ENCODE assay signal across 8 cellular contexts in the genomic region with DNA sequence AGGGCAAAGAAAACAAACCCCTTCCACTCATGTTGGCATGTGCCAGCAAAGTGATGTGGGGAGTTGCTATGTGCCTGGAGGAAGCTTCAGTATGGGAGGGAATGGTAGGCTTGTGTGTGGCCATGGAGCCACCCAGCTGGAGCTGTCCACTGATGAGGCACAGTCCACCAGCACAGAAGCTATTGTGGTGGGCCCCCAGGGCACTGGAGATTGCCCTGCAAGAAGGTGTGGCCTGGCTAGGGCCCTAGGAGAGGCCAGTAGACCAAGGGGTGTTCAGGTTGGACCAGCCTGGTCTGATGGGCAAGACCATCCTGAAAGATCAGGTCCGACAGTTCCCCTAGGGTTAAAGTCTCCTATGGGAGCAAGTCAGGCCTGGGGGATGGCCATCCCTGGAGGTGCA. TPM values are rescaled to one million over a fixed set of nuclear protein-coding genes. Genes with fewer than 3 reads are reported as not detected.
"Had no signal": no experiment of that assay in that cellular context is flagged by ENCODE, and none has a peak within 500 bp of the region (broad histone marks: within the 10 kb centered on the region; RNA-seq: fewer than 3 reads in every experiment).

No MANE protein-coding gene starts in this region.

- H3K4me2 ChIP-seq: GM23338 had no signal

- DNase-seq: H9, HCEC 1CT, IMR-90, KBM-7 had no signal

- H3K9me3 Mint-ChIP-seq: GM23338 had no signal

- H3K4me3 ChIP-seq: GM23338 had no signal

- H2AFZ ChIP-seq: GM23338 had no signal

- H3K4me3 Mint-ChIP-seq: GM23338, H9 had no signal

- H3K27ac ChIP-seq: HL-60 had no signal

- H3K4me1 Mint-ChIP-seq: GM23338, H9 had no signal

- ATAC-seq: GM23338 had no signal

- H3K27ac Mint-ChIP-seq: GM23338, H9 had no signal

RNA-seq across cellular contexts. Expression of a gene that starts 42.6 kb away (rescaled TPM):
- polyA plus RNA-seq: GM23338, H1, HepG2, IMR-90 had no signal

RNA-seq across cellular contexts. Expression of a gene that starts 45.0 kb away (rescaled TPM):
- polyA plus RNA-seq: GM23338, H1, HepG2, IMR-90 had no signal

RNA-seq across cellular contexts. Expression of a gene that starts 50.8 kb away (rescaled TPM):
- polyA plus RNA-seq: GM23338, HepG2, IMR-90 had no signal
